In the genomic region with DNA sequence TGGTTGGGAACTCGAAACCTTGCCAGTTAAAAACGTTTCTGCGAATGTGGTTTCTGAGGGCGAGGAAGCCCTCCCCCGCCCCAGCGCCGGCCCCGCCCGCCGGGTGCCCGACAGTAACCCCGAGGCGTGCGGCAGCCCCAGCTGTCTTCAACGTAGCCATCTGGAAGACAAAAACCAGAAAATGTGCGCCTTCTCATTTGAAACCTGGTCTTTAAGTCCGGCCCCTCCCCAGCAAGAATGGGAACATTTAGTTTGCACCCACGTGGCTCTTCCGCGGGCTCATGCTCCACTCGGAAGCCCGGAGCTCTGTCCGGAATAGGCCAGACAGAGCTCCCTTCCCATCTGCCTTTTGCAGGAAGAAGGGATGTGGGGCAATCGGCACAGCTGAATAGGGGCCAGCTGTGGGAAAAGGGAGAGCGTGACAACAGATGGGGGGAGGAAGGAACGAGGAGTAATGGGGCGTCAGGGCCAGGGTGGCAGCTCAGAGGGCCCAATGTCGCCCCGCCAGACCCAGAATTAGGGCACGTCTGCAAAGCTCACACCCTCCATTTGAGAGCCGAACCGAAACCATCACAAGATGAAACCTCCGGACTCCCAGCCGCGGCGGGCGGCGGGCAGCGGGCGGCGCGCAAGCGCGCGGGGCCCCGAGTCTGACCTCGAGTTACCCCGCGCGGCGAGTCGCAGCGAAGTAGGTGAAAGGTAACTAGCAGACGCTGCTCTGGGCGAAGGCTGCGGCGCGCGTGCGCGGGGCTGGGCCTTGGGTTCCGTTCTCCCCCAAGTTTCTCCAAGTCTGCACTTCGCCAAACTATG, we compare ENCODE assay signal across 8 cellular contexts.
A peak's percentile ranks its signal among the peaks of the same experiment; 100 is the strongest.
DNase-seq lines count a peak whose midpoint lies in the region; ATAC-seq and TF ChIP-seq lines count a peak whose summit lies in the region.

No MANE protein-coding gene starts in this region.

- TF ChIP-seq CTCF in GM12865 (IDR thresholded peaks at IDR 0.05; ENCODE audit: insufficient read depth, low read depth, low read length, missing control alignments) (no peak), ascending aorta (IDR thresholded peaks at IDR 0.05) (no peak), vagina (IDR thresholded peaks at IDR 0.05) (no peak)

- H3K4me1 ChIP-seq in ascending aorta (peaks cover 9 to 21% of the 10 kb centered on the region in 2 donors), vagina (peaks cover 43% of the 10 kb centered on the region)

- peak overlapping the region; percentile 86 to 96 for H3K27ac ChIP-seq in ascending aorta
- peak overlapping the region; percentile 94 for H3K27ac ChIP-seq in vagina

- intact Hi-C loops in ascending aorta (cut with DNase I) = loop anchor here (1.0 to 5.0 kb wide), 3 partner anchors 23 to 306 kb away; a partner anchor contains a TSS
- intact Hi-C loops in vagina (cut with DNase I) = loop anchor here (2.0 to 5.0 kb wide), 2 partner anchors 63 to 71 kb away; a partner anchor contains a TSS

- H3K27me3 ChIP-seq in ascending aorta (no peaks in the 10 kb centered on the region), vagina (no peaks in the 10 kb centered on the region)

- peak in 1 of 2 donors; percentile 36 for TF ChIP-seq POLR2A in vagina (IDR thresholded peaks at IDR 0.05)

- ATAC-seq in HG02763 (IDR thresholded peaks at IDR 0.05; ENCODE audit: unreplicated experiment) = peak; percentile 86

- no peaks in the 10 kb centered on the region for H3K9me3 ChIP-seq in ascending aorta
- H3K9me3 ChIP-seq in vagina = no peaks in the 10 kb centered on the region

- DNase-seq in GM12865 (ENCODE audit: low read depth) (peak; percentile 91), NCI-H1417 treated with DMSO at 0.1 percent for 48 hours (lab: John Stamatoyannopoulos, UW) (peak; percentile 30), T-helper 22 cell (ENCODE audit: low read depth) (peak; percentile 66), ascending aorta (ENCODE audit: low spot score in 2 of 2) (peak; percentile 73 to 95), hepatic stellate cell (ENCODE audit: low spot score) (peak; percentile 78), renal cortical epithelial cell (ENCODE audit: low read depth) (peak; percentile 53), vagina (ENCODE audit: extremely low spot score in 2 of 2) (peak in 1 of 2 donors; percentile 98)

- H3K4me3 ChIP-seq in GM12865 (ENCODE audit: low read depth, low read length) = peak overlapping the region; percentile 63
- H3K4me3 ChIP-seq in ascending aorta = peak overlapping the region; percentile 66 to 67
- H3K4me3 ChIP-seq in vagina = peak overlapping the region; percentile 64 to 68

- no peaks in the 10 kb centered on the region for H3K36me3 ChIP-seq in ascending aorta
- H3K36me3 ChIP-seq in vagina = no peaks in the 10 kb centered on the region
